Comparison of ENCODE assay signal across 8 cellular contexts in genomic region chr19:1354496-1355257, GRCh38. TPM values are rescaled to one million over a fixed set of nuclear protein-coding genes. Genes with fewer than 3 reads are reported as not detected.
A peak's percentile ranks its signal among the peaks of the same experiment; 100 is the strongest.
DNase-seq lines count a peak whose midpoint lies in the region; ATAC-seq, FAIRE-seq and TF ChIP-seq lines count a peak whose summit lies in the region.

No MANE protein-coding gene starts in this region.

- peak; percentile 84 for ATAC-seq in GM21515 (IDR thresholded peaks at IDR 0.05; ENCODE audit: unreplicated experiment)

- peaks cover 15% of the 10 kb centered on the region; the same call in 1 of the 2 replicates for H3K79me2 ChIP-seq in OCI-LY7 (ENCODE audit: insufficient read depth, low read depth, low read length)

- H3K27ac ChIP-seq in OCI-LY7 (ENCODE audit: low read depth, low read length, poor library complexity, severe bottlenecking) (peak overlapping the region; percentile 65), esophagus (ENCODE audit: low read depth in 2 of 2, low read length in 1 of 2) (peak overlapping the region; percentile 92 to 93), muscle layer of colon (ENCODE audit: low read depth, low read length) (peak overlapping the region; percentile 99)

- DNase-seq in D721Med (ENCODE audit: insufficient read length, low spot score): peak; percentile 98
- peak; percentile 98 for DNase-seq in HuH-7.5 (ENCODE audit: low spot score)
- DNase-seq in OCI-LY7 (ENCODE audit: low spot score): peak; percentile 92
- peak; percentile 84 for DNase-seq in activated T-cell treated with anti-CD3 and anti-CD28 coated beads, Interleukin-2, amount 50 U/mL, for 1 hour
- DNase-seq in stimulated activated CD8-positive, alpha-beta memory T cell treated with anti-CD3 and anti-CD28 coated beads, Interleukin-7, amount 100 ng/mL, for 1 hour (ENCODE audit: low read depth in 2 of 2): peak; percentile 66 to 67

- H3K27me3 ChIP-seq in esophagus (ENCODE audit: control insufficient read depth in 1 of 2, insufficient read depth in 2 of 2, low read length in 2 of 2): no peaks in the 10 kb centered on the region
- no peaks in the 10 kb centered on the region for H3K27me3 ChIP-seq in muscle layer of colon (ENCODE audit: control insufficient read depth in 1 of 2, insufficient read depth in 2 of 2, low read length in 2 of 2)

- BruUV-seq in OCI-LY7 (replicated peaks; lab: Mats Ljungman, UMichigan): TSS peak; percentile 79

- intact Hi-C loops in OCI-LY7 (cut with micrococcal nuclease; ENCODE audit: unreplicated experiment): loop anchor here (2.0 kb wide), 1 partner anchor 28 kb away; the partner anchor contains the start of gene NDUFS7

- H3K4me2 ChIP-seq in OCI-LY7 (ENCODE audit: low read length): peak overlapping the region; percentile 95

- POLR2A ChIA-PET in OCI-LY7 (lab: Charles Lee): no interaction called here

- CTCF ChIA-PET in OCI-LY7 (lab: Charles Lee; ENCODE audit: unreplicated experiment): no interaction called here

- H3K4me3 ChIP-seq in OCI-LY7 (ENCODE audit: low read depth, low read length, poor library complexity, severe bottlenecking) (peak overlapping the region; percentile 77), esophagus (ENCODE audit: low read depth in 1 of 2, low read length in 2 of 2) (peak overlapping the region; percentile 63 to 73), muscle layer of colon (ENCODE audit: low read depth in 1 of 2, low read length in 2 of 2) (peak overlapping the region; percentile 87 to 90)

- peak overlapping the region; percentile 74 for H3K9ac ChIP-seq in muscle layer of colon (ENCODE audit: low read length)

- TF ChIP-seq CTCF in D721Med (IDR thresholded peaks at IDR 0.05; ENCODE audit: insufficient read depth, missing control alignments): no peak
- TF ChIP-seq CTCF in OCI-LY7 (conservative IDR thresholded peaks at IDR 0.05; ENCODE audit: low read length): 0 out of 2 replicates have a peak, but pooled peaks have one; percentile 12

- no peak for FAIRE-seq in D721Med (lab: Jason Lieb, UNC)

- H4K20me1 ChIP-seq in OCI-LY7 (ENCODE audit: insufficient read depth, low read length): no peaks in the 10 kb centered on the region

- no peaks in the 10 kb centered on the region for H3K9me3 ChIP-seq in OCI-LY7 (ENCODE audit: low read length)
- no peaks in the 10 kb centered on the region for H3K9me3 ChIP-seq in esophagus (ENCODE audit: control insufficient read depth in 2 of 2, insufficient read depth in 1 of 2, low read depth in 1 of 2, low read length in 1 of 2)
- no peaks in the 10 kb centered on the region for H3K9me3 ChIP-seq in muscle layer of colon (ENCODE audit: low read length)

- peaks cover 32% of the 10 kb centered on the region for H3K36me3 ChIP-seq in OCI-LY7 (ENCODE audit: insufficient read depth, low read length)
- H3K36me3 ChIP-seq in esophagus (ENCODE audit: control insufficient read depth in 2 of 2, insufficient read depth in 2 of 2, low read length in 1 of 2): peaks cover 0 to 5% of the 10 kb centered on the region in 2 donors
- H3K36me3 ChIP-seq in muscle layer of colon (ENCODE audit: insufficient read depth, low read length): peaks cover 26% of the 10 kb centered on the region

- 0 to 1% methylated on average over 47 to 101 of the region's 101 CpGs for WGBS in esophagus, 2 donors

- peak overlapping the region; percentile 94 for H2AFZ ChIP-seq in OCI-LY7 (ENCODE audit: low read length)

- H3K4me1 ChIP-seq in OCI-LY7 (ENCODE audit: insufficient read depth, low read length, poor library complexity, severe bottlenecking) (peaks cover 23% of the 10 kb centered on the region), esophagus (ENCODE audit: control insufficient read depth in 2 of 2, insufficient read depth in 2 of 2, low read length in 1 of 2) (peaks cover 0 to 5% of the 10 kb centered on the region in 2 donors), muscle layer of colon (ENCODE audit: insufficient read depth, low read length) (peaks cover 27% of the 10 kb centered on the region)

- H3K9me2 ChIP-seq in OCI-LY7 (ENCODE audit: insufficient read depth, low read length): no peaks in the 10 kb centered on the region

RNA-seq across cellular contexts. Expression of gene NDUFS7, which starts 29.0 kb away (rescaled TPM):
- total RNA-seq in OCI-LY7 (2014; rRNA removed; shearing (Covaris generic)): 125 and 132 TPM in 2 replicates
- total RNA-seq in OCI-LY7 (2022): 147 and 148 TPM in 2 replicates
- polyA plus RNA-seq in esophagus: 100 to 1,000 TPM; 106 to 160 TPM

RNA-seq across cellular contexts. Expression of gene GAMT, which starts 46.7 kb away (rescaled TPM):
- total RNA-seq in OCI-LY7 (2014; rRNA removed; shearing (Covaris generic)): 9.7 and 14.4 TPM in 2 replicates
- 17.6 and 27.5 TPM in 2 replicates for total RNA-seq in OCI-LY7 (2022)
- 10 to 100 TPM; 10.9 to 18.4 TPM for polyA plus RNA-seq in esophagus

RNA-seq across cellular contexts. Expression of gene DAZAP1, which starts 52.7 kb away (rescaled TPM):
- 170 and 210 TPM in 2 replicates for total RNA-seq in OCI-LY7 (2014; rRNA removed; shearing (Covaris generic))
- total RNA-seq in OCI-LY7 (2022): 373 and 383 TPM in 2 replicates
- polyA plus RNA-seq in esophagus: 10 to 100 TPM; 64.9 to 75.3 TPM

Comparison
In these comparisons a context has a peak if more than half of its experiments do, and no peak if none do; other contexts are left out.
1. Peak in every context shown above with its lines: DNase-seq, ATAC-seq, H3K4me3 ChIP-seq and H3K27ac ChIP-seq.